Comparison of ENCODE assay signal across 13 cellular contexts in genomic region chr12:117466677-117467362, GRCh38.
"Had no signal": no experiment of that assay in that cellular context is flagged by ENCODE, and none has a peak within 500 bp of the region (broad histone marks: within the 10 kb centered on the region; RNA-seq: fewer than 3 reads in every experiment).

No MANE protein-coding gene starts in this region.

- H3K36me3 Mint-ChIP-seq: activated naive CD4-positive, alpha-beta T cell treated with anti-CD3 and anti-CD28 coated beads, Interleukin-2, amount 50 U/mL, for 24 hours had no signal

- H3K4me3 ChIP-seq: lung, thyroid gland, vagina had no signal

- H3K27ac Mint-ChIP-seq: activated naive CD4-positive, alpha-beta T cell treated with anti-CD3 and anti-CD28 coated beads, Interleukin-2, amount 50 U/mL, for 24 hours; activated T-cell treated with anti-CD3 and anti-CD28 coated beads, Interleukin-2, amount 50 U/mL, for 24 hours; nephron had no signal

- H3K9me3 ChIP-seq: thyroid gland, vagina had no signal

- H3K27me3 ChIP-seq: thyroid gland, vagina had no signal

- DNase-seq: activated CD4-positive, alpha-beta T cell treated with anti-CD3 and anti-CD28 coated beads, Interleukin-2, amount 50 U/mL, for 1 hour; activated effector memory CD4-positive, alpha-beta T cell treated with Interleukin-2 at 50 U/mL for 16 hours; activated T-cell treated with anti-CD3 and anti-CD28 coated beads, Interleukin-2, amount 50 U/mL, for 24 hours; dermis blood vessel endothelial cell; erythroblast; hypothalamus; kidney glomerular epithelial cell; T-helper 2 cell; thyroid gland had no signal

- H3K4me1 ChIP-seq: thyroid gland, vagina had no signal

- H3K27me3 Mint-ChIP-seq: activated naive CD4-positive, alpha-beta T cell treated with anti-CD3 and anti-CD28 coated beads, Interleukin-2, amount 50 U/mL, for 24 hours; activated T-cell treated with anti-CD3 and anti-CD28 coated beads, Interleukin-2, amount 50 U/mL, for 24 hours had no signal

- H3K27ac ChIP-seq: thyroid gland, vagina had no signal

- H3K4me1 Mint-ChIP-seq: activated naive CD4-positive, alpha-beta T cell treated with anti-CD3 and anti-CD28 coated beads, Interleukin-2, amount 50 U/mL, for 24 hours; nephron had no signal

- H3K36me3 ChIP-seq: thyroid gland, vagina had no signal

- H3K4me3 Mint-ChIP-seq: activated naive CD4-positive, alpha-beta T cell treated with anti-CD3 and anti-CD28 coated beads, Interleukin-2, amount 50 U/mL, for 24 hours; activated T-cell treated with anti-CD3 and anti-CD28 coated beads, Interleukin-2, amount 50 U/mL, for 24 hours; nephron had no signal
